In genomic region chr2:96202152-96202856, GRCh38 we compare ENCODE assay signal across 1 cellular context.
TF ChIP-seq lines count a peak whose summit lies in the region.

No MANE protein-coding gene starts in this region.

TF ChIP-seq in SK-N-SH treated with all-trans-retinoic acid at 6 μM for 48 hours, 23 proteins besides CTCF, POLR2A, EP300 and RAD21 (continued from another document):
- TF ChIP-seq, protein P1, sequence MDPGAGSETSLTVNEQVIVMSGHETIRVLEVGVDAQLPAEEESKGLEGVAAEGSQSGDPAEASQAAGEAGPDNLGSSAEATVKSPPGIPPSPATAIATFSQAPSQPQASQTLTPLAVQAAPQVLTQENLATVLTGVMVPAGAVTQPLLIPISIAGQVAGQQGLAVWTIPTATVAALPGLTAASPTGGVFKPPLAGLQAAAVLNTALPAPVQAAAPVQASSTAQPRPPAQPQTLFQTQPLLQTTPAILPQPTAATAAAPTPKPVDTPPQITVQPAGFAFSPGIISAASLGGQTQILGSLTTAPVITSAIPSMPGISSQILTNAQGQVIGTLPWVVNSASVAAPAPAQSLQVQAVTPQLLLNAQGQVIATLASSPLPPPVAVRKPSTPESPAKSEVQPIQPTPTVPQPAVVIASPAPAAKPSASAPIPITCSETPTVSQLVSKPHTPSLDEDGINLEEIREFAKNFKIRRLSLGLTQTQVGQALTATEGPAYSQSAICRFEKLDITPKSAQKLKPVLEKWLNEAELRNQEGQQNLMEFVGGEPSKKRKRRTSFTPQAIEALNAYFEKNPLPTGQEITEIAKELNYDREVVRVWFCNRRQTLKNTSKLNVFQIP (CRISPR knock-in tag; IDR thresholded peaks at IDR 0.05; ENCODE audit: borderline replicate concordance, low read depth) = no peak
